In genomic region chr11:14229472-14229871, GRCh38 we compare ENCODE assay signal across 1 cellular context.
TF ChIP-seq lines count a peak whose summit lies in the region.

No MANE protein-coding gene starts in this region.

TF ChIP-seq in H1, 55 proteins besides CTCF, POLR2A, EP300 and RAD21:
- TF ChIP-seq CHD7 (IDR thresholded peaks at IDR 0.05; ENCODE audit: insufficient replicate concordance, low read length) (no peak), TBP (IDR thresholded peaks at IDR 0.05; ENCODE audit: low read depth, low read length) (no peak), CREB1 (IDR thresholded peaks at IDR 0.05) (peak; percentile 19; the same call in 1 of the 2 replicates), GABPA (IDR thresholded peaks at IDR 0.05; ENCODE audit: borderline replicate concordance, insufficient read depth, low read length) (no peak), SAP30 (IDR thresholded peaks at IDR 0.05; ENCODE audit: insufficient read depth, insufficient replicate concordance, low read length) (no peak), ASH2L (IDR thresholded peaks at IDR 0.05; ENCODE audit: low read length) (peak; percentile 36), TEAD4 (IDR thresholded peaks at IDR 0.05; ENCODE audit: low read depth, low read length) (no peak), KDM4A (IDR thresholded peaks at IDR 0.05; ENCODE audit: low read depth, low read length, severe bottlenecking) (peak; percentile 38)
